9 cellular contexts compared by ENCODE assay signal in genomic region chr20:36988494-36988966, GRCh38. TPM values are rescaled to one million over a fixed set of nuclear protein-coding genes. Genes with fewer than 3 reads are reported as not detected.
A peak's percentile ranks its signal among the peaks of the same experiment; 100 is the strongest.
DNase-seq lines count a peak whose midpoint lies in the region; ATAC-seq and TF ChIP-seq lines count a peak whose summit lies in the region.
"Had no signal": no experiment of that assay in that cellular context is flagged by ENCODE, and none has a peak within 500 bp of the region (broad histone marks: within the 10 kb centered on the region; RNA-seq: fewer than 3 reads in every experiment).

No MANE protein-coding gene starts in this region.

- peak; percentile 67 for DNase-seq in activated CD4-positive, alpha-beta T cell treated with anti-CD3 and anti-CD28 coated beads, Interleukin-2, amount 10 ng/mL, durations not matched to agents 24 days and 14 days
- DNase-seq in activated CD4-positive, alpha-beta T cell treated with anti-CD3 and anti-CD28 coated beads, Interleukin-2, amount 50 U/mL, for 48 hours: no peak
- DNase-seq in NCI-H226 (peak; percentile 21), neural crest cell (ENCODE audit: low read depth, low spot score) (no peak), iPS-NIHi7 (ENCODE audit: extremely low spot score) (no peak), WTC11 (ENCODE audit: low spot score) (no peak)
- no peak for DNase-seq in central memory CD8-positive, alpha-beta T cell (ENCODE audit: low spot score in 2 of 2)
- DNase-seq: activated B cell treated with CpG ODN at 0.5 μM for 24 hours had no signal

- H3K27me3 Mint-ChIP-seq in activated CD4-positive, alpha-beta T cell treated with anti-CD3 and anti-CD28 coated beads, Interleukin-2, amount 10 ng/mL, durations not matched to agents 24 days and 14 days: no peaks in the 10 kb centered on the region
- H3K27me3 Mint-ChIP-seq in central memory CD8-positive, alpha-beta T cell: no peaks in the 10 kb centered on the region
- H3K27me3 Mint-ChIP-seq in neural crest cell (ENCODE audit: low read depth): no peaks in the 10 kb centered on the region
- H3K27me3 Mint-ChIP-seq in WTC11 (ENCODE audit: low read depth): no peaks in the 10 kb centered on the region
- H3K27me3 Mint-ChIP-seq: activated B cell treated with CpG ODN at 0.5 μM for 24 hours had no signal

- no peak overlapping the region for H3K4me3 Mint-ChIP-seq in activated CD4-positive, alpha-beta T cell treated with anti-CD3 and anti-CD28 coated beads, Interleukin-2, amount 10 ng/mL, durations not matched to agents 24 days and 14 days
- no peak overlapping the region for H3K4me3 Mint-ChIP-seq in central memory CD8-positive, alpha-beta T cell
- H3K4me3 Mint-ChIP-seq in neural crest cell (no peak overlapping the region), WTC11 (no peak overlapping the region)
- H3K4me3 Mint-ChIP-seq: activated B cell treated with CpG ODN at 0.5 μM for 24 hours had no signal

- H3K9me3 Mint-ChIP-seq in activated CD4-positive, alpha-beta T cell treated with anti-CD3 and anti-CD28 coated beads, Interleukin-2, amount 10 ng/mL, durations not matched to agents 24 days and 14 days: peaks cover 10% of the 10 kb centered on the region
- no peaks in the 10 kb centered on the region for H3K9me3 Mint-ChIP-seq in central memory CD8-positive, alpha-beta T cell
- H3K9me3 Mint-ChIP-seq in neural crest cell (peaks cover 5% of the 10 kb centered on the region), WTC11 (peaks cover 9% of the 10 kb centered on the region)

- H3K4me1 Mint-ChIP-seq in activated CD4-positive, alpha-beta T cell treated with anti-CD3 and anti-CD28 coated beads, Interleukin-2, amount 10 ng/mL, durations not matched to agents 24 days and 14 days: peaks cover 22% of the 10 kb centered on the region
- H3K4me1 Mint-ChIP-seq in central memory CD8-positive, alpha-beta T cell: peaks cover 15% of the 10 kb centered on the region
- H3K4me1 Mint-ChIP-seq in neural crest cell (peaks cover 3% of the 10 kb centered on the region), WTC11 (peaks cover 10% of the 10 kb centered on the region)

- CTCF ChIA-PET in WTC11 (lab: Charles Lee): no interaction called here

- TF ChIP-seq POLR2A in GM18505 (IDR thresholded peaks at IDR 0.05; ENCODE audit: borderline replicate concordance, extremely low read depth, insufficient read depth, insufficient read length): no peak

- TF ChIP-seq CTCF in neural crest cell (conservative IDR thresholded peaks at IDR 0.05): no peak
- TF ChIP-seq CTCF in WTC11 (IDR thresholded peaks at IDR 0.05): no peak

- POLR2A ChIA-PET in WTC11 (lab: Charles Lee): no interaction called here

- intact Hi-C loops in activated CD4-positive, alpha-beta T cell treated with anti-CD3 and anti-CD28 coated beads, Interleukin-2, amount 10 ng/mL, durations not matched to agents 24 days and 14 days (cut with micrococcal nuclease): no loop called here

- H3K36me3 Mint-ChIP-seq in activated CD4-positive, alpha-beta T cell treated with anti-CD3 and anti-CD28 coated beads, Interleukin-2, amount 10 ng/mL, durations not matched to agents 24 days and 14 days (ENCODE audit: low read depth): peaks cover 23% of the 10 kb centered on the region
- H3K36me3 Mint-ChIP-seq in central memory CD8-positive, alpha-beta T cell (ENCODE audit: insufficient read depth): no peaks in the 10 kb centered on the region
- peaks cover 6% of the 10 kb centered on the region for H3K36me3 Mint-ChIP-seq in neural crest cell (ENCODE audit: low read depth)
- peaks cover 11% of the 10 kb centered on the region for H3K36me3 Mint-ChIP-seq in WTC11

- H3K27ac Mint-ChIP-seq in activated CD4-positive, alpha-beta T cell treated with anti-CD3 and anti-CD28 coated beads, Interleukin-2, amount 10 ng/mL, durations not matched to agents 24 days and 14 days: peak overlapping the region; percentile 63
- H3K27ac Mint-ChIP-seq in central memory CD8-positive, alpha-beta T cell (ENCODE audit: low read depth): peak overlapping the region; percentile 23
- H3K27ac Mint-ChIP-seq in neural crest cell (ENCODE audit: unreplicated experiment) (peak overlapping the region; percentile 6), WTC11 (no peak overlapping the region)
- H3K27ac Mint-ChIP-seq: activated B cell treated with CpG ODN at 0.5 μM for 24 hours had no signal

- ATAC-seq in central memory CD8-positive, alpha-beta T cell (replicated peaks; ENCODE audit: extremely low read depth, poor library complexity, severe bottlenecking): no peak
- ATAC-seq in GM18505 (IDR thresholded peaks at IDR 0.05; ENCODE audit: unreplicated experiment) (no peak), WTC11 (no peak)

TF ChIP-seq in WTC11, 78 proteins besides CTCF, POLR2A, EP300 and RAD21 (continues in another document):
- no peak for TF ChIP-seq ZNF121 (CRISPR knock-in tag; IDR thresholded peaks at IDR 0.05)
- no peak for TF ChIP-seq CREB1 (CRISPR knock-in tag; IDR thresholded peaks at IDR 0.05)
- no peak for TF ChIP-seq ZNF396 (CRISPR knock-in tag; IDR thresholded peaks at IDR 0.05; ENCODE audit: borderline replicate concordance)
- no peak for TF ChIP-seq SOX15 (CRISPR knock-in tag; IDR thresholded peaks at IDR 0.05)
- no peak for TF ChIP-seq ATF6 (CRISPR knock-in tag; IDR thresholded peaks at IDR 0.05)
- TF ChIP-seq CDX4 (CRISPR knock-in tag; IDR thresholded peaks at IDR 0.05; ENCODE audit: borderline replicate concordance): no peak
- TF ChIP-seq MYBL2 (CRISPR knock-in tag; IDR thresholded peaks at IDR 0.05): no peak
- TF ChIP-seq HMGXB4 (CRISPR knock-in tag; IDR thresholded peaks at IDR 0.05): no peak
- TF ChIP-seq PRRX2 (CRISPR knock-in tag; IDR thresholded peaks at IDR 0.05): no peak
- TF ChIP-seq ATF3 (CRISPR knock-in tag; conservative IDR thresholded peaks at IDR 0.05): no peak
- TF ChIP-seq CREM (CRISPR knock-in tag; IDR thresholded peaks at IDR 0.05): no peak
- no peak for TF ChIP-seq SMAD4 (CRISPR knock-in tag; IDR thresholded peaks at IDR 0.05)
- no peak for TF ChIP-seq RELA (CRISPR knock-in tag; IDR thresholded peaks at IDR 0.05; ENCODE audit: borderline replicate concordance)
- no peak for TF ChIP-seq ZNF219 (CRISPR knock-in tag; IDR thresholded peaks at IDR 0.05; ENCODE audit: borderline replicate concordance)
- no peak for TF ChIP-seq USF1 (CRISPR knock-in tag; IDR thresholded peaks at IDR 0.05)
- TF ChIP-seq JUN (CRISPR knock-in tag; IDR thresholded peaks at IDR 0.05): no peak

RNA-seq across cellular contexts. Expression of gene SAMHD1, which starts 37.0 kb away (rescaled TPM):
- 51.6 TPM in 2 replicates for total RNA-seq in activated CD4-positive, alpha-beta T cell treated with anti-CD3 and anti-CD28 coated beads, Interleukin-2, amount 10 ng/mL, durations not matched to agents 24 days and 14 days
- total RNA-seq in neural crest cell (13.0 and 13.8 TPM in 2 replicates), WTC11 (2021) (31.0 to 34.9 TPM (median 34.2 TPM) in 3 replicates)

Comparison
In these comparisons a context has a peak if more than half of its experiments do, and no peak if none do; other contexts are left out.
1. DNase-seq: peak in activated CD4-positive, alpha-beta T cell treated with anti-CD3 and anti-CD28 coated beads, Interleukin-2, amount 10 ng/mL, durations not matched to agents 24 days and 14 days (single experiment) and NCI-H226 (single experiment); none in activated CD4-positive, alpha-beta T cell treated with anti-CD3 and anti-CD28 coated beads, Interleukin-2, amount 50 U/mL, for 48 hours (0 of 2), central memory CD8-positive, alpha-beta T cell (0 of 2), neural crest cell (single experiment), iPS-NIHi7 (single experiment) and WTC11 (single experiment).